ENCODE assay signal across 27 cellular contexts in genomic region chr2:20187331-20187730, GRCh38. TPM values are rescaled to one million over a fixed set of nuclear protein-coding genes. Genes with fewer than 3 reads are reported as not detected.
A peak's percentile ranks its signal among the peaks of the same experiment; 100 is the strongest.
DNase-seq lines count a peak whose midpoint lies in the region; ATAC-seq and TF ChIP-seq lines count a peak whose summit lies in the region.
"Had no signal": no experiment of that assay in that cellular context is flagged by ENCODE, and none has a peak within 500 bp of the region (broad histone marks: within the 10 kb centered on the region; RNA-seq: fewer than 3 reads in every experiment).

No MANE protein-coding gene starts in this region.

- no peak overlapping the region for H3K23ac ChIP-seq in neuronal stem cell (ENCODE audit: low read depth, low read length, poor library complexity)

- TF ChIP-seq POLR2A in GM18505 (IDR thresholded peaks at IDR 0.05; ENCODE audit: borderline replicate concordance, extremely low read depth, insufficient read depth, insufficient read length), result no peak

- no peak overlapping the region for H3K9ac ChIP-seq in neuronal stem cell (ENCODE audit: low read depth, low read length, poor library complexity)

- H3K79me1 ChIP-seq in neuronal stem cell (ENCODE audit: low read depth, low read length), result no peaks in the 10 kb centered on the region

- no peak overlapping the region for H3K4me2 ChIP-seq in neuronal stem cell (ENCODE audit: insufficient read depth, low read length, poor library complexity, severe bottlenecking)

- peak overlapping the region; percentile 96 for H3K18ac ChIP-seq in neuronal stem cell (ENCODE audit: low read length)

- H2AFZ ChIP-seq in neuronal stem cell (ENCODE audit: low read length), result peak overlapping the region; percentile 79

- H3K4me1 ChIP-seq in neuronal stem cell (ENCODE audit: control insufficient read depth in 2 of 2, insufficient read depth in 1 of 2, low read depth in 1 of 2, low read length in 2 of 2), result peaks cover 16 to 61% of the 10 kb centered on the region in 2 donors

- WGBS in neuronal stem cell (ENCODE audit: extremely low coverage in 2 of 2, insufficient read length in 2 of 2, insufficient replicate concordance in 1 of 2), 2 donors, result no CpG with 5 or more reads among the region's 3 CpGs

- H3K14ac ChIP-seq in neuronal stem cell (ENCODE audit: low read length), result peak overlapping the region; percentile 1

- ATAC-seq in HG02798 (IDR thresholded peaks at IDR 0.05; ENCODE audit: poor library complexity, unreplicated experiment), result peak; percentile 44
- no peak for ATAC-seq in GM18505 (IDR thresholded peaks at IDR 0.05; ENCODE audit: unreplicated experiment)
- ATAC-seq in HG03196 (IDR thresholded peaks at IDR 0.05; ENCODE audit: unreplicated experiment), result no peak
- ATAC-seq: activated T-cell treated with anti-CD3 and anti-CD28 coated beads, Interleukin-2, amount 50 U/mL, for 72 hours had no signal

- peak overlapping the region; percentile 78 for H4K8ac ChIP-seq in neuronal stem cell (ENCODE audit: low read depth, low read length)

- H3K27me3 ChIP-seq in neuronal stem cell (ENCODE audit: control insufficient read depth in 3 of 3, insufficient read depth in 3 of 3, low read depth in 1 of 3, low read length in 3 of 3), result peaks cover 0 to 19% (median 0%) of the 10 kb centered on the region in 3 experiments
- H3K27me3 ChIP-seq: breast epithelium, colonic mucosa, esophagus muscularis mucosa, Peyer's patch, stomach had no signal

- H3K36me3 ChIP-seq in neuronal stem cell (replicated peaks in 1 of 2; ENCODE audit: control insufficient read depth in 2 of 2, insufficient read depth in 2 of 2, low read length in 2 of 2), result no peaks in the 10 kb centered on the region
- H3K36me3 ChIP-seq: breast epithelium, colonic mucosa, esophagus muscularis mucosa, neutrophil, Peyer's patch, prostate gland, stomach, tibial artery had no signal

- H2BK5ac ChIP-seq in neuronal stem cell (ENCODE audit: low read length), result peak overlapping the region; percentile 91

- peak overlapping the region; percentile 99 for H2AK5ac ChIP-seq in neuronal stem cell (ENCODE audit: low read depth, low read length)

- no peak for TF ChIP-seq CTCF in RWPE1 (conservative IDR thresholded peaks at IDR 0.05; ENCODE audit: low read depth)

- peak overlapping the region; percentile 99 for H3K27ac ChIP-seq in RWPE1
- H3K27ac ChIP-seq in neuronal stem cell (replicated peaks; ENCODE audit: low read length), result no peak overlapping the region
- H3K27ac ChIP-seq: breast epithelium, esophagus muscularis mucosa, neutrophil, prostate gland, tibial artery had no signal

- POLR2A ChIA-PET in RWPE1 (lab: Yijun Ruan, JAX; ENCODE audit: low non-redundant PET), result no interaction called here

- CTCF ChIA-PET in RWPE1 (lab: Yijun Ruan, JAX), result interaction anchor here (0.6 kb wide), 1 partner anchor 44 kb away, joined by 3 read pairs; no protein-coding TSS in a partner anchor

- H3K4ac ChIP-seq in neuronal stem cell (ENCODE audit: low read length), result no peak overlapping the region

- H2BK12ac ChIP-seq in neuronal stem cell (ENCODE audit: low read length), result peak overlapping the region; percentile 99

- no peak overlapping the region for H3K4me3 ChIP-seq in neuronal stem cell (ENCODE audit: low read length in 2 of 2)
- H3K4me3 ChIP-seq: breast epithelium, colonic mucosa, esophagus muscularis mucosa, prostate gland, stomach, tibial artery had no signal

- H2BK15ac ChIP-seq in neuronal stem cell (ENCODE audit: low read length), result peak overlapping the region; percentile 63

- peak overlapping the region; percentile 99 for H2BK120ac ChIP-seq in neuronal stem cell (ENCODE audit: low read depth, low read length)

- DNase-seq in NCI-H146 (lab: John Stamatoyannopoulos, UW), result peak; percentile 56
- DNase-seq in NCI-H146 treated with DMSO at 0.1 percent for 48 hours (lab: John Stamatoyannopoulos, UW; ENCODE audit: unreplicated experiment), result no peak
- no peak for DNase-seq in RWPE1 (ENCODE audit: low spot score)
- DNase-seq in neuronal stem cell (ENCODE audit: low spot score), result no peak
- no peak for DNase-seq in ecto neural progenitor cell (ENCODE audit: low spot score)
- DNase-seq: activated CD4-positive, alpha-beta T cell treated with anti-CD3 and anti-CD28 coated beads, Interleukin-2, amount 10 ng/mL, durations not matched to agents 24 days and 14 days; activated naive CD4-positive, alpha-beta T cell treated with anti-CD3 and anti-CD28 coated beads, Interleukin-2, amount 10 ng/mL, durations not matched to agents 7 days and 5 days; activated T-cell treated with anti-CD3 and anti-CD28 coated beads, Interleukin-2, amount 50 U/mL, for 72 hours; colonic mucosa; DMS79; foreskin melanocyte; left colon; mesendoderm; NCI-H2081; NCI-H446 treated with DMSO at 0.1 percent for 48 hours; NK-92 treated with Interleukin-12 subunit alpha and Interleukin-12 subunit beta, amount 100 ng/mL, for 24 hours; Peyer's patch; stimulated activated CD4-positive, alpha-beta T cell treated with anti-CD3 and anti-CD28 coated beads, Interleukin-15, amount 100 ng/mL, for 24 hours; stomach; tibial artery had no signal

- H4K91ac ChIP-seq in neuronal stem cell (ENCODE audit: low read depth, low read length, poor library complexity), result peak overlapping the region; percentile 81

- H3K9me3 ChIP-seq in neuronal stem cell (replicated peaks in 1 of 2; ENCODE audit: control insufficient read depth in 2 of 2, insufficient read depth in 1 of 2, low read depth in 1 of 2, low read length in 2 of 2), result no peaks in the 10 kb centered on the region
- H3K9me3 ChIP-seq: breast epithelium, colonic mucosa, esophagus muscularis mucosa, neutrophil, Peyer's patch, prostate gland, stomach, tibial artery had no signal

RNA-seq across cellular contexts. Expression of gene SDC1, which starts 37.6 kb away (rescaled TPM):
- polyA plus RNA-seq in neuronal stem cell (2013, experiment 1 of 2), result 45.3 TPM
- polyA plus RNA-seq in neuronal stem cell (2013, experiment 2 of 2), result 48.1 TPM
